ENCODE assay signal across 1 cellular context in the genomic region with DNA sequence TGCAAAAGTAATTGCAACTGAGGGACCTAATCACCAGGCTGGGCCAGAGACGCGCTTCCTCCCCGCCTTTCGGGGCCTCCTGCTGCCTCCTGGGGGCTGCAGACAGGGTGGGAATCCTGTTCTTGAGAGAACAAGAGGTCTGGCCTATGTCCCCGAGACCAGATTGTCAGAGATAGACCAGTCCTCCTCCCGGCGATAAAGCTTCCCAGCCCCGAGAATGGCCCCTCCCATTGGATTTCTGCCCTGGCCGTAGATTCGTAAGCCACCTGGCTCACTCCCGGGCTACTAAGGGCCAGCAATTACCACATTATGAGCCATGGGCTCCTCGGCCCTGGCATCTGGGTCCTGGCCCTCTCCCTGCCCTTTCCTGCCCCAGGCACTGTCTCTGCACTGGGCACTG.
TF ChIP-seq lines count a peak whose summit lies in the region.

No MANE protein-coding gene starts in this region.

TF ChIP-seq in H1, 55 proteins besides CTCF, POLR2A, EP300 and RAD21:
- TF ChIP-seq, protein P1, sequence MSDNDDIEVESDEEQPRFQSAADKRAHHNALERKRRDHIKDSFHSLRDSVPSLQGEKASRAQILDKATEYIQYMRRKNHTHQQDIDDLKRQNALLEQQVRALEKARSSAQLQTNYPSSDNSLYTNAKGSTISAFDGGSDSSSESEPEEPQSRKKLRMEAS (IDR thresholded peaks at IDR 0.05), result no peak
- TF ChIP-seq CEBPB (IDR thresholded peaks at IDR 0.05; ENCODE audit: low read depth, low read length) (no peak), TBP (IDR thresholded peaks at IDR 0.05; ENCODE audit: low read depth, low read length) (no peak)
- TF ChIP-seq, protein P2, sequence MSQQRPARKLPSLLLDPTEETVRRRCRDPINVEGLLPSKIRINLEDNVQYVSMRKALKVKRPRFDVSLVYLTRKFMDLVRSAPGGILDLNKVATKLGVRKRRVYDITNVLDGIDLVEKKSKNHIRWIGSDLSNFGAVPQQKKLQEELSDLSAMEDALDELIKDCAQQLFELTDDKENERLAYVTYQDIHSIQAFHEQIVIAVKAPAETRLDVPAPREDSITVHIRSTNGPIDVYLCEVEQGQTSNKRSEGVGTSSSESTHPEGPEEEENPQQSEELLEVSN (IDR thresholded peaks at IDR 0.05), result no peak
